19 cellular contexts compared by ENCODE assay signal in genomic region chr2:217379807-217380206, GRCh38.
"Had no signal": no experiment of that assay in that cellular context is flagged by ENCODE, and none has a peak within 500 bp of the region (broad histone marks: within the 10 kb centered on the region; RNA-seq: fewer than 3 reads in every experiment).

No MANE protein-coding gene starts in this region.

- DNase-seq: Karpas-422, KG1, MG63, NCI-H1092, NCI-H1105 treated with DMSO at 0.1 percent for 48 hours, NCI-H1436, NCI-H187, NCI-H2029, NCI-H2081 treated with DMSO at 0.1 percent for 48 hours, NCI-H2171, NCI-H226, NCI-H446, NCI-H510A, NCI-H524 treated with DMSO at 0.1 percent for 48 hours, NCI-H69, NCI-H774, Right ventricle myocardium superior, RPMI8226, SIG-M5 had no signal
